ENCODE assay signal across 9 cellular contexts in the genomic region with DNA sequence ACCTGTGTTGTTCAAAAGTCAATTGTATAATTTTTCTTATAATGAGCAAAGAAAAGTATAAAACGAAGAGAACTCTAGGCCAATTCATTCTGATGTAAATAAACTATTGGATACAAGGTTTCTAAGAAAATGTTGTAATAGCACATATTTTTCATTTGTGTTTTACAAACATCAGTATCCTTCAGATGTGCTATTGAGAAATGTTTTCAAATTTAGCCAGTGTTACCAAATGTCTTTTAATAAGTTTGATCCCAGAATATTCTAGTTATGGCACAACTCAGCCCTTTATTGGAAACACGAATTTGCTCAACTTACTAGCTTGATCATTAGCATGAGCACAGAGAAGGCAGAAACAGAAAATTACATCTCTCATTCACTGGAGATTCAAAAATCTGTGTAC.
"Had no signal": no experiment of that assay in that cellular context is flagged by ENCODE, and none has a peak within 500 bp of the region (broad histone marks: within the 10 kb centered on the region; RNA-seq: fewer than 3 reads in every experiment).

No MANE protein-coding gene starts in this region.

- DNase-seq: H9, HCEC 1CT, IMR-90, KG1 had no signal

- H3K4me2 ChIP-seq: GM23338 had no signal

- H3K27ac ChIP-seq: HL-60 had no signal

- ATAC-seq: GM23338, K562 had no signal

- H3K4me3 ChIP-seq: GM23338, K562 had no signal

- H2AFZ ChIP-seq: GM23338 had no signal

- FAIRE-seq: H1, H54, K562 had no signal
